17 cellular contexts compared by ENCODE assay signal in genomic region chr13:74204606-74205312, GRCh38.
A peak's percentile ranks its signal among the peaks of the same experiment; 100 is the strongest.
DNase-seq lines count a peak whose midpoint lies in the region; ATAC-seq and TF ChIP-seq lines count a peak whose summit lies in the region.
"Had no signal": no experiment of that assay in that cellular context is flagged by ENCODE, and none has a peak within 500 bp of the region (broad histone marks: within the 10 kb centered on the region; RNA-seq: fewer than 3 reads in every experiment).

No MANE protein-coding gene starts in this region.

- H3K36me3 ChIP-seq in breast epithelium (no peaks in the 10 kb centered on the region), OCI-LY7 (ENCODE audit: insufficient read depth, low read length) (no peaks in the 10 kb centered on the region)
- H3K36me3 ChIP-seq: BE2C, SJCRH30 had no signal

- intact Hi-C loops in breast epithelium (cut with DNase I; ENCODE audit: low total_unique reads) = no loop called here
- intact Hi-C loops in OCI-LY7 (cut with micrococcal nuclease; ENCODE audit: unreplicated experiment) = no loop called here

- H3K79me2 ChIP-seq in OCI-LY7 (ENCODE audit: insufficient read depth, low read depth, low read length) = no peaks in the 10 kb centered on the region

- TF ChIP-seq CTCF in HFFc6 (IDR thresholded peaks at IDR 0.05) = no peak
- no peak for TF ChIP-seq CTCF in breast epithelium (IDR thresholded peaks at IDR 0.05)
- no peak for TF ChIP-seq CTCF in OCI-LY7 (conservative IDR thresholded peaks at IDR 0.05; ENCODE audit: low read length)

- no peak for TF ChIP-seq POLR2A in breast epithelium (IDR thresholded peaks at IDR 0.05)

- peak overlapping the region in 1 of 2 donors; percentile 54 for H3K27ac ChIP-seq in breast epithelium
- H3K27ac ChIP-seq in OCI-LY7 (ENCODE audit: low read depth, low read length, poor library complexity, severe bottlenecking) = no peak overlapping the region
- H3K27ac ChIP-seq: RWPE1, SJCRH30 had no signal

- H2AFZ ChIP-seq in OCI-LY7 (ENCODE audit: low read length) = no peak overlapping the region
- H2AFZ ChIP-seq: GM23338 had no signal

- peak overlapping the region; percentile 79 for H3K27ac Mint-ChIP-seq in HFFc6
- H3K27ac Mint-ChIP-seq: CD4-positive, alpha-beta T cell; GM23338 had no signal

- peak; percentile 31 for DNase-seq in HFFc6
- peak; percentile 54 for DNase-seq in astrocyte of the hippocampus (ENCODE audit: low read depth, low spot score)
- peak; percentile 70 for DNase-seq in myocyte (ENCODE audit: low read depth)
- no peak for DNase-seq in breast epithelium (ENCODE audit: low spot score in 2 of 2)
- DNase-seq in OCI-LY7 (ENCODE audit: low spot score) = no peak
- DNase-seq: BE2C; Calu3; CD4-positive, alpha-beta T cell; NCI-H2029; NCI-H748 treated with DMSO at 0.1 percent for 48 hours; SJCRH30 had no signal

- H3K36me3 Mint-ChIP-seq in HFFc6 (ENCODE audit: low read depth) = peaks cover 14% of the 10 kb centered on the region; the same call in 1 of the 2 replicates

- H3K4me2 ChIP-seq in OCI-LY7 (ENCODE audit: low read length) = no peak overlapping the region
- H3K4me2 ChIP-seq: GM23338 had no signal

- H3K9me2 ChIP-seq in OCI-LY7 (ENCODE audit: insufficient read depth, low read length) = no peaks in the 10 kb centered on the region

- no peaks in the 10 kb centered on the region for H3K9me3 ChIP-seq in breast epithelium
- H3K9me3 ChIP-seq in OCI-LY7 (ENCODE audit: low read length) = no peaks in the 10 kb centered on the region
- H3K9me3 ChIP-seq: BE2C had no signal

- CTCF ChIA-PET in OCI-LY7 (lab: Charles Lee; ENCODE audit: unreplicated experiment) = no interaction called here

- H3K4me1 Mint-ChIP-seq in HFFc6 (ENCODE audit: low read depth) = peaks cover 96% of the 10 kb centered on the region

- peak overlapping the region; percentile 29; the same call in 1 of the 2 replicates for H3K4me3 Mint-ChIP-seq in HFFc6
- H3K4me3 Mint-ChIP-seq: CD4-positive, alpha-beta T cell; GM23338 had no signal

- no peaks in the 10 kb centered on the region for H3K9me3 Mint-ChIP-seq in HFFc6
- H3K9me3 Mint-ChIP-seq: CD4-positive, alpha-beta T cell had no signal

- H3K4me3 ChIP-seq in breast epithelium (no peak overlapping the region), OCI-LY7 (ENCODE audit: low read depth, low read length, poor library complexity, severe bottlenecking) (no peak overlapping the region)
- H3K4me3 ChIP-seq: GM12878, GM23338, SJCRH30 had no signal

- ATAC-seq in HG03175 (IDR thresholded peaks at IDR 0.05; ENCODE audit: unreplicated experiment) (no peak), HG03045 (IDR thresholded peaks at IDR 0.05; ENCODE audit: unreplicated experiment) (no peak)
- ATAC-seq: GM12878, GM23338, HCT116 had no signal

- BruUV-seq in OCI-LY7 (replicated peaks; lab: Mats Ljungman, UMichigan) = no TSS peak

- H3K27me3 ChIP-seq in breast epithelium = no peaks in the 10 kb centered on the region
- H3K27me3 ChIP-seq: BE2C, SJCRH30 had no signal

- H3K27me3 Mint-ChIP-seq in HFFc6 (ENCODE audit: insufficient read depth) = no peaks in the 10 kb centered on the region
- H3K27me3 Mint-ChIP-seq: CD4-positive, alpha-beta T cell had no signal

- no peaks in the 10 kb centered on the region for H4K20me1 ChIP-seq in OCI-LY7 (ENCODE audit: insufficient read depth, low read length)

- POLR2A ChIA-PET in OCI-LY7 (lab: Charles Lee) = no interaction called here

- H3K4me1 ChIP-seq in breast epithelium (peaks cover 0 to 3% of the 10 kb centered on the region in 2 donors), OCI-LY7 (ENCODE audit: insufficient read depth, low read length, poor library complexity, severe bottlenecking) (no peaks in the 10 kb centered on the region)

Comparison
In these comparisons a context has a peak if more than half of its experiments do, and no peak if none do; other contexts are left out.
1. DNase-seq: peak in HFFc6 (single experiment), astrocyte of the hippocampus (single experiment) and myocyte (single experiment); none in breast epithelium (0 of 2) and OCI-LY7 (single experiment).